8 cellular contexts compared by ENCODE assay signal in the genomic region with DNA sequence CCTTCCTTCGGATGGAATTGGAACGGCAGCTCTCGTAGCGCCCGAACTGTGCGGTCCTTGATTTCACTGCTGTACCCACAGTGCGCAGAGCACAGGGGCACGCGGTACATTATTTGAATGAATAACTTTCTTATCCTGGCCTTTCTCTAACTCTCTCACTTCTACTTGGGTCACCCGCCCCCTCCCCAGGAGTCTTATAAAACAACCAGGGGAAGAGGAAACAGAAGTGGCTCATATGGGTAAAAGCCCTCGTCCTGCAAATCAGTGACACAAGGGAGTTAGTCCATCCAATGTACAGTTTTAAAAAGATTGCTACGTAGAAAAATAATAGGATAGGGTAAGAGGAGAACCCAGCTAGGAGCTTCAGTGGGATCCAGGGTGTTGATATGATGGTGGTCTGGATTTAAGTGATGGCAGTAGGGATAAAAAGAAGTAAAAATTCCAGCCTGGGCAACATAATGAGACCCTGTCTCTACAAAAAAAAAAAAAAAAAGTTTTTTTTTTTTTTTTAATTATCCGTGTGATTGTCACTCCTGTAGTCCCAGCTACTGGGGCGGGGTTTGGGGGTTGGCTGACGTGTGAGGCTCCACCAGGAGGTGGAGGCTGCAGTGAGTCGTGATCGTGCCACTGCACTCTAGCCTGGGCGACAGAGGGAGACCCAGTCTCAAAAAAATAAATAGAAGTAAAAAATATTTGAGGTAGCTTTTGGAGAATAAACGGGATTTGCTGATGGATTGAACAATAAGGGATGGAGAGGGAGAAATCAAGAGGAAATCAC. TPM values are rescaled to one million over a fixed set of nuclear protein-coding genes. Genes with fewer than 3 reads are reported as not detected.
A peak's percentile ranks its signal among the peaks of the same experiment; 100 is the strongest.
DNase-seq lines count a peak whose midpoint lies in the region; ATAC-seq and TF ChIP-seq lines count a peak whose summit lies in the region.

No MANE protein-coding gene starts in this region.

- peak overlapping the region; percentile 84 for H3K4me3 Mint-ChIP-seq in activated CD4-positive, alpha-beta memory T cell treated with anti-CD3 and anti-CD28 coated beads for 36 hours

- H4K20me1 ChIP-seq in BLaER1 = no peaks in the 10 kb centered on the region

- H3K4me1 ChIP-seq in BLaER1 (peaks cover 15% of the 10 kb centered on the region), esophagus (ENCODE audit: control insufficient read depth in 2 of 2, insufficient read depth in 2 of 2, low read length in 1 of 2) (peaks cover 0 to 5% of the 10 kb centered on the region in 2 donors), neuron (ENCODE audit: insufficient read depth, low read length) (peaks cover 11% of the 10 kb centered on the region), uterus (no peaks in the 10 kb centered on the region)

- peaks cover 9% of the 10 kb centered on the region for H3K4me1 Mint-ChIP-seq in activated CD4-positive, alpha-beta memory T cell treated with anti-CD3 and anti-CD28 coated beads for 36 hours (ENCODE audit: low read depth)

- no peak overlapping the region for H3K27ac ChIP-seq in BLaER1
- peak overlapping the region; percentile 23 to 66 for H3K27ac ChIP-seq in esophagus (ENCODE audit: low read depth in 2 of 2, low read length in 1 of 2)
- H3K27ac ChIP-seq in uterus = peak overlapping the region in 1 of 2 donors; percentile 49

- DNase-seq in NCI-H2029 treated with DMSO at 0.1 percent for 48 hours (lab: John Stamatoyannopoulos, UW) (peak; percentile 38), uterus (no peak)
- peak; percentile 78 for DNase-seq in activated CD4-positive, alpha-beta memory T cell treated with anti-CD3 and anti-CD28 coated beads for 36 hours

- H2AFZ ChIP-seq in neuron (ENCODE audit: low read depth, low read length) = peak overlapping the region; percentile 98

- ATAC-seq in GM21526 (IDR thresholded peaks at IDR 0.05; ENCODE audit: low FRiP score, unreplicated experiment) (peak; percentile 39), HG03045 (IDR thresholded peaks at IDR 0.05; ENCODE audit: unreplicated experiment) (no peak)

- intact Hi-C loops in activated CD4-positive, alpha-beta memory T cell treated with anti-CD3 and anti-CD28 coated beads for 36 hours (cut with micrococcal nuclease) = loop anchor here (5.0 kb wide), 2 partner anchors 106 to 246 kb away; a partner anchor contains a TSS
- intact Hi-C loops in uterus (cut with DNase I; ENCODE audit: low total_unique reads) = no loop called here

- POLR2A ChIA-PET in activated CD4-positive, alpha-beta memory T cell treated with anti-CD3 and anti-CD28 coated beads for 36 hours (lab: Charles Lee) = no interaction called here

- H3K36me3 ChIP-seq in BLaER1 = no peaks in the 10 kb centered on the region
- H3K36me3 ChIP-seq in esophagus (ENCODE audit: control insufficient read depth in 2 of 2, insufficient read depth in 2 of 2, low read length in 1 of 2) = no peaks in the 10 kb centered on the region
- no peaks in the 10 kb centered on the region for H3K36me3 ChIP-seq in neuron (ENCODE audit: insufficient read depth, low read length)
- no peaks in the 10 kb centered on the region for H3K36me3 ChIP-seq in uterus

- TF ChIP-seq CTCF in uterus (IDR thresholded peaks at IDR 0.05) = no peak

- H3K9me3 ChIP-seq in BLaER1 (no peaks in the 10 kb centered on the region), esophagus (ENCODE audit: control insufficient read depth in 2 of 2, insufficient read depth in 1 of 2, low read depth in 1 of 2, low read length in 1 of 2) (no peaks in the 10 kb centered on the region), neuron (ENCODE audit: low read length) (no peaks in the 10 kb centered on the region), uterus (no peaks in the 10 kb centered on the region)

- H3K4me3 ChIP-seq in BLaER1 (peak overlapping the region; percentile 74), esophagus (ENCODE audit: low read depth in 1 of 2, low read length in 2 of 2) (peak overlapping the region; percentile 54 to 84), neuron (ENCODE audit: low read length) (peak overlapping the region; percentile 67), uterus (peak overlapping the region; percentile 42 to 71)

- H3K27me3 Mint-ChIP-seq in activated CD4-positive, alpha-beta memory T cell treated with anti-CD3 and anti-CD28 coated beads for 36 hours = no peaks in the 10 kb centered on the region

- no peak overlapping the region for H3K27ac Mint-ChIP-seq in activated CD4-positive, alpha-beta memory T cell treated with anti-CD3 and anti-CD28 coated beads for 36 hours

- H3K4me2 ChIP-seq in BLaER1 = peak overlapping the region; percentile 99

- peaks cover 9% of the 10 kb centered on the region; the same call in 1 of the 2 replicates for H3K27me3 ChIP-seq in BLaER1
- H3K27me3 ChIP-seq in esophagus (ENCODE audit: control insufficient read depth in 1 of 2, insufficient read depth in 2 of 2, low read length in 2 of 2) = no peaks in the 10 kb centered on the region
- no peaks in the 10 kb centered on the region for H3K27me3 ChIP-seq in neuron (ENCODE audit: insufficient read depth, low read length)
- no peaks in the 10 kb centered on the region for H3K27me3 ChIP-seq in uterus

- H3K9ac ChIP-seq in BLaER1 = peak overlapping the region; percentile 61

- WGBS in esophagus, 2 donors = 1 to 2% methylated on average over 19 of the region's 19 CpGs

- no peaks in the 10 kb centered on the region for H3K36me3 Mint-ChIP-seq in activated CD4-positive, alpha-beta memory T cell treated with anti-CD3 and anti-CD28 coated beads for 36 hours

- no peak for TF ChIP-seq POLR2A in uterus (IDR thresholded peaks at IDR 0.05)

- CTCF ChIA-PET in activated CD4-positive, alpha-beta memory T cell treated with anti-CD3 and anti-CD28 coated beads for 36 hours (lab: Charles Lee) = interaction anchor here (0.7 to 3.6 kb wide), 5 partner anchors 9 to 275 kb away, joined by 3 to 12 read pairs (median 4); no protein-coding TSS in a partner anchor

- H3K9me3 Mint-ChIP-seq in activated CD4-positive, alpha-beta memory T cell treated with anti-CD3 and anti-CD28 coated beads for 36 hours = no peaks in the 10 kb centered on the region

RNA-seq across cellular contexts. Expression of a gene that starts 7.1 kb away (rescaled TPM):
- 10 to 100 TPM; 27.3 to 31.0 TPM for total RNA-seq in activated CD4-positive, alpha-beta memory T cell treated with anti-CD3 and anti-CD28 coated beads for 36 hours
- 10 to 100 TPM in 1 of 2 donors, 1 to 10 TPM in 1; 6.6 to 12.2 TPM for polyA plus RNA-seq in esophagus
- total RNA-seq in uterus = 10 to 100 TPM in 3 of 4 donors, 1 to 10 TPM in 1; 2.1 to 35.1 (median 22.2) TPM

RNA-seq across cellular contexts. Expression of a gene that starts 42.7 kb away (rescaled TPM):
- total RNA-seq in activated CD4-positive, alpha-beta memory T cell treated with anti-CD3 and anti-CD28 coated beads for 36 hours = under 1 TPM; 0.12 to 0.21 TPM
- 1 to 10 TPM; 2.8 to 5.9 TPM for polyA plus RNA-seq in esophagus
- 1 to 10 TPM in 2 of 4 donors, not detected in 2; 1.8 to 2.6 TPM for total RNA-seq in uterus

Comparison
In these comparisons a context has a peak if more than half of its experiments do, and no peak if none do; other contexts are left out.
1. DNase-seq: peak in NCI-H2029 treated with DMSO at 0.1 percent for 48 hours (single experiment) and activated CD4-positive, alpha-beta memory T cell treated with anti-CD3 and anti-CD28 coated beads for 36 hours (single experiment); none in uterus (0 of 2).
2. Peak in every context shown above with its lines, with median percentiles within 50 percentile points of each other: H3K4me3 ChIP-seq.